16 cellular contexts compared by ENCODE assay signal in genomic region chr1:164725401-164725800, GRCh38.
DNase-seq lines count a peak whose midpoint lies in the region; ATAC-seq, FAIRE-seq and TF ChIP-seq lines count a peak whose summit lies in the region.
"Had no signal": no experiment of that assay in that cellular context is flagged by ENCODE, and none has a peak within 500 bp of the region (broad histone marks: within the 10 kb centered on the region; RNA-seq: fewer than 3 reads in every experiment).

No MANE protein-coding gene starts in this region.

- peak; percentile 11 for FAIRE-seq in K562 (lab: Jason Lieb, UNC)

- intact Hi-C loops in K562 (cut with micrococcal nuclease): no loop called here
- intact Hi-C loops in stomach (cut with DNase I; ENCODE audit: low total_unique reads): no loop called here

- WGBS in K562 (ENCODE audit: insufficient coverage, low coverage, missing lambda C conversion rate): 3% methylated on average over 4 of the region's 4 CpGs
- WGBS in stomach, 5 donors: 12 to 33% (median 26%) methylated on average over 4 of the region's 4 CpGs

- H3K9ac ChIP-seq in K562 (ENCODE audit: insufficient read depth in 1 of 2, low read depth in 2 of 2, low read length in 2 of 2): no peak overlapping the region

- peaks cover 0 to 18% of the 10 kb centered on the region in 2 experiments; a peak in 2 of 5 replicates for H3K4me1 ChIP-seq in K562 (replicated peaks in 1 of 2; ENCODE audit: control insufficient read depth in 2 of 2, insufficient read depth in 2 of 2, low read length in 2 of 2)
- peaks cover 26% of the 10 kb centered on the region for H3K4me1 ChIP-seq in cardiac muscle cell (ENCODE audit: low read depth)
- peaks cover 7 to 63% (median 43%) of the 10 kb centered on the region in 4 donors for H3K4me1 ChIP-seq in stomach

- no peak for TF ChIP-seq RAD21 in K562 (CRISPR knock-in tag; conservative IDR thresholded peaks at IDR 0.05 in 1 of 2, IDR thresholded peaks at IDR 0.05 in 1 of 2)

- no peak overlapping the region for H3K4me2 ChIP-seq in K562 (ENCODE audit: insufficient read depth, low read length)

- H3K79me2 ChIP-seq in K562 (ENCODE audit: control insufficient read depth, insufficient read depth, low read length): no peaks in the 10 kb centered on the region

- DNase-seq in HFF-Myc (ENCODE audit: extremely low read depth, low read depth) (peak; percentile 40), K562 (ENCODE audit: extremely low read depth in 1 of 4, low spot score in 3 of 4) (no peak), cardiac muscle cell (ENCODE audit: low read depth in 1 of 2, low spot score in 1 of 2) (peak in 1 of 2 donors; percentile 80), stomach (no peak)
- DNase-seq in stimulated activated naive CD4-positive, alpha-beta T cell treated with Interleukin-2 at 50 U/mL for 16 hours (lab: John Stamatoyannopoulos, UW): no peak
- DNase-seq: activated CD8-positive, alpha-beta T cell treated with anti-CD3 and anti-CD28 coated beads, Interleukin-2, amount 10 ng/mL, durations not matched to agents 7 days and 5 days; anterior cingulate cortex; gastrocnemius medialis; GOT3; NCI-H1092; sigmoid colon; SJCRH30; stimulated activated CD4-positive, alpha-beta T cell treated with anti-CD3 and anti-CD28 coated beads, Interleukin-4, amount 100 ng/mL, for 24 hours had no signal

- no peaks in the 10 kb centered on the region for H3K27me3 ChIP-seq in K562 (ENCODE audit: control insufficient read depth in 2 of 2, insufficient read depth in 2 of 2, low read length in 2 of 2)
- H3K27me3 ChIP-seq in cardiac muscle cell: no peaks in the 10 kb centered on the region
- H3K27me3 ChIP-seq in stomach: no peaks in the 10 kb centered on the region
- H3K27me3 ChIP-seq: gastrocnemius medialis, sigmoid colon, SJCRH30 had no signal

- ATAC-seq in K562 (peak; percentile 63), GM21360 (IDR thresholded peaks at IDR 0.05; ENCODE audit: unreplicated experiment) (no peak), GM18519 (IDR thresholded peaks at IDR 0.05; ENCODE audit: low FRiP score, unreplicated experiment) (no peak)
- ATAC-seq: activated CD8-positive, alpha-beta T cell treated with anti-CD3 and anti-CD28 coated beads, Interleukin-2, amount 10 ng/mL, durations not matched to agents 7 days and 5 days; gastrocnemius medialis had no signal

- in situ Hi-C loops in K562 (cut with MboI): no loop called here

- TF ChIP-seq EP300 in K562 (IDR thresholded peaks at IDR 0.05; ENCODE audit: low read length) (no peak), stomach (IDR thresholded peaks at IDR 0.05) (no peak)

- H3K4me3 ChIP-seq in HFF-Myc (replicated peaks; ENCODE audit: low read depth, low read length) (no peak overlapping the region), K562 (no peak overlapping the region), cardiac muscle cell (no peak overlapping the region), stomach (no peak overlapping the region)
- H3K4me3 ChIP-seq: gastrocnemius medialis, sigmoid colon, SJCRH30 had no signal

- H3K36me3 ChIP-seq in K562 (ENCODE audit: control insufficient read depth, insufficient read depth, low read length): no peaks in the 10 kb centered on the region
- no peaks in the 10 kb centered on the region for H3K36me3 ChIP-seq in cardiac muscle cell
- H3K36me3 ChIP-seq in stomach: no peaks in the 10 kb centered on the region
- H3K36me3 ChIP-seq: gastrocnemius medialis, neutrophil, sigmoid colon, SJCRH30 had no signal

- TF ChIP-seq CTCF in HFF-Myc (IDR thresholded peaks at IDR 0.05; ENCODE audit: low read depth, low read length, missing control alignments): no peak
- no peak for TF ChIP-seq CTCF in K562 (IDR thresholded peaks at IDR 0.05 in 2 of 3, conservative IDR thresholded peaks at IDR 0.05 in 1 of 3; ENCODE audit: insufficient read depth in 2 of 3, low read depth in 1 of 3, low read length in 3 of 3)
- no peak for TF ChIP-seq CTCF in cardiac muscle cell (IDR thresholded peaks at IDR 0.05; ENCODE audit: low read depth, low read length)
- no peak for TF ChIP-seq CTCF in stomach (IDR thresholded peaks at IDR 0.05)

- 0 out of 2 replicates have a peak, but pooled peaks cover 2% of the 10 kb centered on the region for H3K9me3 ChIP-seq in K562 (replicated peaks; ENCODE audit: control insufficient read depth, insufficient read depth, low read depth, low read length)
- no peaks in the 10 kb centered on the region for H3K9me3 ChIP-seq in cardiac muscle cell (ENCODE audit: low read depth)
- H3K9me3 ChIP-seq in stomach: no peaks in the 10 kb centered on the region
- H3K9me3 ChIP-seq: gastrocnemius medialis, neutrophil, sigmoid colon, SJCRH30 had no signal

- CTCF ChIA-PET in K562 (lab: Yijun Ruan, JAX; ENCODE audit: low intra/inter-chr PET ratio): no interaction called here

- no TSS peak for BruUV-seq in K562 (replicated peaks; lab: Mats Ljungman, UMichigan)

- TF ChIP-seq POLR2A in K562 (conservative IDR thresholded peaks at IDR 0.05) (no peak), stomach (IDR thresholded peaks at IDR 0.05) (no peak)

- H4K20me1 ChIP-seq in K562 (replicated peaks; ENCODE audit: control insufficient read depth, insufficient read depth, low read length): no peaks in the 10 kb centered on the region

- H3K27ac ChIP-seq in K562 (ENCODE audit: extremely low read depth, low read depth, low read length) (no peak overlapping the region), cardiac muscle cell (peak overlapping the region; percentile 20), stomach (peak overlapping the region in 3 of 5 donors; percentile 3 to 51 (median 18))
- H3K27ac ChIP-seq: neutrophil had no signal

- no peaks in the 10 kb centered on the region for H3K9me1 ChIP-seq in K562 (ENCODE audit: control insufficient read depth, insufficient read depth, low read length)

- peak overlapping the region; percentile 80 for H2AFZ ChIP-seq in K562 (ENCODE audit: low read depth, low read length)

- POLR2A ChIA-PET in K562 (lab: Yijun Ruan, JAX): interaction anchor here (0.8 to 1.4 kb wide), 2 partner anchors 10 to 11 kb away, joined by 3 to 6 read pairs; no protein-coding TSS in a partner anchor

TF ChIP-seq in K562, 482 proteins besides CTCF, POLR2A, EP300 and RAD21 (continues in another document):
- TF ChIP-seq HNRNPH1 (optimal IDR thresholded peaks at IDR 0.05; ENCODE audit: low read depth, low read length) (no peak), ZMIZ1 (IDR thresholded peaks at IDR 0.05; ENCODE audit: low read depth in 2 of 2, low read length in 2 of 2) (no peak), ZNF280B (CRISPR knock-in tag; IDR thresholded peaks at IDR 0.05) (no peak)
